In the genomic region with DNA sequence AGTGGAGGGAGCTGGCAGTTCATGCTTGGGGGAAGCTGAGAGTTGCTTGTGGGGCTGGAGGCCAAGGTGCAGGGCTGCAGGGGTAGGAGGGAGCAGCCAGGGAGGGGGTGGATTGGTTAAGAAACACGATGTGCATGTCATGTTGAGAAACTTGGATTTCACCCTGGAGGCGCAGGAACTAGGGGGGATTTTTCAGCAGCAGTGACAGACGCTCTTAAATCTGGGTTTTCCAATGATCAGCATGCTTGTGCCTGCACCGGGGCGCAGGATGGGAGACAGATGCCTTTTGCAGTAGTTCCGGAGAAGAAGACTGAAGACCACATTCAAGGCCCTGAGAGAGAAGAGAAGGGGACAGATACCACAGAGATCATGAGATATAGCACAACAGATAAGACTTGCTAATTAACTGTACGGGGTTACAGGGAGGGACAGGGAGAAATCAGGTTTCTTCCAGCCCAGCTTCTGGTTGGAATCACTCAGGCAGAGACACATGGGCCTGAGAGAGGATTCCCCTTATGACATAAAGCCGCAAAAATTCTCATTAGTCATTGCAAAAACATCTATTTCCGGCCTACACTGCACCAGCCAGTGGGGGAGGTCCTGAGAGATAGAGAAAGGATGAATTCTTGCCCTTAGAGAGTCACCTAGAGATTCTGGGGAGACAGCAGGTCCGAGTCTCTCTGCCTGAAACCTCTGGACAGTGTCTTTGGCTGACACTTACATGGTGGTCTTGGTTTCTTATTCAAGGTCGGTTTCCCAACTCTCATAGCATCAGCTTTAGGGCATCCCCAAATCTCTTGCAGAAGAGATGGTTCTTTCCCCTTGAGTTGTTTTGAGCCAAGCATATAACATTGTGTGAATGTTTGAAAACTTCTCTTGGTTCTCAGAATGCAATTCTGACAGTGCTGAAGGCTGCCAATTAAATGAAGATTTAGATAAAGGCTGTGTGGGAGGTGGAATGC, we compare ENCODE assay signal across 8 cellular contexts. TPM values are rescaled to one million over a fixed set of nuclear protein-coding genes. Genes with fewer than 3 reads are reported as not detected.
A peak's percentile ranks its signal among the peaks of the same experiment; 100 is the strongest.
DNase-seq lines count a peak whose midpoint lies in the region; ATAC-seq and TF ChIP-seq lines count a peak whose summit lies in the region.

No MANE protein-coding gene starts in this region.

- TF ChIP-seq POLR2A in spleen (IDR thresholded peaks at IDR 0.05): no peak

- DNase-seq in CD8-positive, alpha-beta memory T cell: peak; percentile 27 to 63 (median 47)
- peak; percentile 84 for DNase-seq in HPDE6-E6E7 (ENCODE audit: extremely low spot score)
- DNase-seq in activated CD4-positive, alpha-beta T cell treated with anti-CD3 and anti-CD28 coated beads, Interleukin-2, amount 50 U/mL, for 1 hour: peak; percentile 21
- DNase-seq in fibroblast of peridontal ligament (ENCODE audit: extremely low read depth): peak; percentile 87
- DNase-seq in spleen: no peak
- DNase-seq in germinal center (ENCODE audit: low spot score): no peak
- no peak for DNase-seq in Ammon's horn (ENCODE audit: low spot score)

- no peaks in the 10 kb centered on the region for H3K27me3 ChIP-seq in CD8-positive, alpha-beta memory T cell (ENCODE audit: insufficient read depth, low read length, poor library complexity, severe bottlenecking)
- H3K27me3 ChIP-seq in spleen (replicated peaks in 1 of 7): peaks cover 0 to 9% (median 0%) of the 10 kb centered on the region in 7 donors

- H3K27me3 Mint-ChIP-seq in CD8-positive, alpha-beta memory T cell: no peaks in the 10 kb centered on the region

- peak overlapping the region; percentile 31 to 90 (median 60) for H3K4me3 Mint-ChIP-seq in CD8-positive, alpha-beta memory T cell

- CTCF ChIA-PET in CD8-positive, alpha-beta memory T cell (lab: Charles Lee): interaction anchor here (1.0 to 2.0 kb wide), 3 partner anchors 12 to 18 kb away, joined by 3 to 7 read pairs (median 4); no protein-coding TSS in a partner anchor

- H3K4me1 ChIP-seq in CD8-positive, alpha-beta memory T cell (ENCODE audit: insufficient read depth, low read length): peaks cover 94% of the 10 kb centered on the region
- peaks cover 9 to 65% (median 41%) of the 10 kb centered on the region in 6 donors for H3K4me1 ChIP-seq in spleen

- H3K36me3 Mint-ChIP-seq in CD8-positive, alpha-beta memory T cell: no peaks in the 10 kb centered on the region

- H3K36me3 ChIP-seq in CD8-positive, alpha-beta memory T cell (ENCODE audit: insufficient read depth, low read length): no peaks in the 10 kb centered on the region
- no peaks in the 10 kb centered on the region for H3K36me3 ChIP-seq in spleen

- POLR2A ChIA-PET in CD8-positive, alpha-beta memory T cell (lab: Charles Lee): no interaction called here

- H3K9me3 ChIP-seq in CD8-positive, alpha-beta memory T cell (ENCODE audit: low read length): no peaks in the 10 kb centered on the region
- no peaks in the 10 kb centered on the region for H3K9me3 ChIP-seq in spleen

- peak overlapping the region; percentile 58 for H3K27ac ChIP-seq in CD8-positive, alpha-beta memory T cell (ENCODE audit: low read depth, low read length)
- H3K27ac ChIP-seq in spleen: peak overlapping the region; percentile 38 to 84 (median 60)

- intact Hi-C loops in spleen (cut with DNase I; ENCODE audit: low total_unique reads): no loop called here

- peaks cover 91 to 100% (median 93%) of the 10 kb centered on the region in 3 donors for H3K4me1 Mint-ChIP-seq in CD8-positive, alpha-beta memory T cell

- H3K9me3 Mint-ChIP-seq in CD8-positive, alpha-beta memory T cell: no peaks in the 10 kb centered on the region

- peak overlapping the region; percentile 82 to 98 (median 94) for H3K27ac Mint-ChIP-seq in CD8-positive, alpha-beta memory T cell

- WGBS in spleen, 5 donors: 46 to 67% (median 62%) methylated on average over 11 of the region's 11 CpGs

- H3K4me3 ChIP-seq in CD8-positive, alpha-beta memory T cell (ENCODE audit: low read length): no peak overlapping the region
- no peak overlapping the region for H3K4me3 ChIP-seq in spleen

- TF ChIP-seq CTCF in spleen (IDR thresholded peaks at IDR 0.05 in 8 of 11, conservative IDR thresholded peaks at IDR 0.05 in 3 of 11): no peak

- peak; percentile 73 for ATAC-seq in GM21381 (IDR thresholded peaks at IDR 0.05; ENCODE audit: unreplicated experiment)

RNA-seq across cellular contexts. Expression of gene CDH13, which starts 27.1 kb away (rescaled TPM):
- total RNA-seq in CD8-positive, alpha-beta memory T cell: not detected
- polyA plus RNA-seq in CD8-positive, alpha-beta memory T cell: not detected
- 1 to 10 TPM in 6 of 7 donors, under 1 TPM in 1; 0.79 to 4.6 (median 1.5) TPM for total RNA-seq in spleen
- under 1 TPM; 0.13 to 0.24 (median 0.22) TPM for polyA plus RNA-seq in spleen

Comparison
In these comparisons a context has a peak if more than half of its experiments do, and no peak if none do; other contexts are left out.
1. DNase-seq: peak in CD8-positive, alpha-beta memory T cell (5 of 5), HPDE6-E6E7 (single experiment), activated CD4-positive, alpha-beta T cell treated with anti-CD3 and anti-CD28 coated beads, Interleukin-2, amount 50 U/mL, for 1 hour (single experiment) and fibroblast of peridontal ligament (single experiment); none in spleen (single experiment), germinal center (single experiment) and Ammon's horn (single experiment).